In genomic region chr7:27150568-27151340, GRCh38 we compare ENCODE assay signal across 8 cellular contexts. TPM values are rescaled to one million over a fixed set of nuclear protein-coding genes. Genes with fewer than 3 reads are reported as not detected.
A peak's percentile ranks its signal among the peaks of the same experiment; 100 is the strongest.
DNase-seq lines count a peak whose midpoint lies in the region; ATAC-seq, FAIRE-seq and TF ChIP-seq lines count a peak whose summit lies in the region.

No MANE protein-coding gene starts in this region.

- ATAC-seq in GM18502 (IDR thresholded peaks at IDR 0.05; ENCODE audit: poor library complexity, unreplicated experiment), result peak; percentile 85
- peak; percentile 86 for ATAC-seq in HG02973 (IDR thresholded peaks at IDR 0.05; ENCODE audit: unreplicated experiment)
- peak; percentile 88 for ATAC-seq in stimulated activated effector memory CD8-positive, alpha-beta T cell treated with anti-CD3 and anti-CD28 coated beads, Interleukin-12 subunit alpha, Interleukin-12 subunit beta, amount 100 ng/mL, for 72 hours

- H3K27me3 ChIP-seq in ACC112 (ENCODE audit: insufficient read depth, low read length) (peaks cover 98% of the 10 kb centered on the region), H1 (replicated peaks in 1 of 4; ENCODE audit: control insufficient read depth in 3 of 4, extremely low read depth in 1 of 4, insufficient read depth in 3 of 4, low read length in 3 of 4) (peaks cover 97 to 100% (median 100%) of the 10 kb centered on the region in 4 experiments)

- H3K4me3 Mint-ChIP-seq in activated CD4-positive, alpha-beta T cell treated with anti-CD3 and anti-CD28 coated beads, Interleukin-2, amount 10 ng/mL, durations not matched to agents 24 days and 14 days, result peak overlapping the region; percentile 69
- peak overlapping the region; percentile 87 for H3K4me3 Mint-ChIP-seq in mesothelial cell of epicardium
- H3K4me3 Mint-ChIP-seq in stimulated activated effector memory CD8-positive, alpha-beta T cell treated with anti-CD3 and anti-CD28 coated beads, Interleukin-12 subunit alpha, Interleukin-12 subunit beta, amount 100 ng/mL, for 72 hours, result peak overlapping the region; percentile 77

- 0 out of 2 replicates have a peak overlapping the region, but pooled peaks have one; percentile 80 for H2BK12ac ChIP-seq in H1 (ENCODE audit: low read depth, low read length)

- H4K20me1 ChIP-seq in H1 (replicated peaks in 1 of 2; ENCODE audit: control insufficient read depth in 1 of 2, insufficient read depth in 2 of 2, low read length in 2 of 2), result peaks cover 32 to 50% of the 10 kb centered on the region in 2 experiments

- no peak for FAIRE-seq in H1 (lab: Jason Lieb, UNC)

- peak overlapping the region; percentile 14; the same call in 1 of the 2 replicates for H3K18ac ChIP-seq in H1 (ENCODE audit: extremely low read depth, low read length)

- H2BK120ac ChIP-seq in H1 (replicated peaks; ENCODE audit: low read depth, low read length), result no peak overlapping the region

- no peak overlapping the region for H2BK5ac ChIP-seq in H1 (ENCODE audit: low read depth, low read length)

- H3K56ac ChIP-seq in H1 (replicated peaks; ENCODE audit: insufficient read length, low read depth, low read length), result no peak overlapping the region

- intact Hi-C loops in activated CD4-positive, alpha-beta T cell treated with anti-CD3 and anti-CD28 coated beads, Interleukin-2, amount 10 ng/mL, durations not matched to agents 24 days and 14 days (cut with micrococcal nuclease), result loop anchor here (1.0 to 2.0 kb wide), 4 partner anchors 10 to 54 kb away; partner anchors contain the start of gene HOXA9

- H3K9me3 Mint-ChIP-seq in activated CD4-positive, alpha-beta T cell treated with anti-CD3 and anti-CD28 coated beads, Interleukin-2, amount 10 ng/mL, durations not matched to agents 24 days and 14 days, result no peaks in the 10 kb centered on the region
- H3K9me3 Mint-ChIP-seq in mesothelial cell of epicardium, result no peaks in the 10 kb centered on the region
- no peaks in the 10 kb centered on the region for H3K9me3 Mint-ChIP-seq in stimulated activated effector memory CD8-positive, alpha-beta T cell treated with anti-CD3 and anti-CD28 coated beads, Interleukin-12 subunit alpha, Interleukin-12 subunit beta, amount 100 ng/mL, for 72 hours

- H4K91ac ChIP-seq in H1 (replicated peaks; ENCODE audit: insufficient read length, low read length), result no peak overlapping the region

- no peak overlapping the region for H3K23ac ChIP-seq in H1 (ENCODE audit: insufficient read length)

- H3K23me2 ChIP-seq in H1 (ENCODE audit: low read depth, low read length), result peaks cover 2% of the 10 kb centered on the region; the same call in 1 of the 2 replicates

- H3K27ac ChIP-seq in ACC112 (ENCODE audit: low read depth, low read length) (no peak overlapping the region), H1 (ENCODE audit: low read depth, low read length) (no peak overlapping the region)

- H2BK20ac ChIP-seq in H1 (ENCODE audit: low read length), result no peak overlapping the region

- peak in 2 of 3 experiments; percentile 78 to 83; a peak in 3 of 4 replicates for TF ChIP-seq CTCF in H1 (IDR thresholded peaks at IDR 0.05; ENCODE audit: control extremely low read depth in 1 of 3, insufficient read depth in 1 of 3, low read depth in 1 of 3, low read length in 3 of 3)
- peak; percentile 88 for TF ChIP-seq CTCF in mesothelial cell of epicardium (IDR thresholded peaks at IDR 0.05; ENCODE audit: unreplicated experiment)

- H3K9ac ChIP-seq in H1 (replicated peaks in 1 of 4; ENCODE audit: extremely low read depth in 1 of 4, low read depth in 3 of 4, low read length in 3 of 4), result no peak overlapping the region

- peaks cover 0 to 1% of the 10 kb centered on the region in 2 experiments; a peak in 1 of 4 replicates for H3K9me3 ChIP-seq in H1 (ENCODE audit: insufficient read depth in 2 of 2, low read depth in 1 of 2, low read length in 1 of 2)

- CTCF ChIA-PET in H1 (lab: Charles Lee; ENCODE audit: partially characterized antibody), result interaction anchor here (0.6 to 12.5 kb wide), 20 partner anchors 8 to 871 kb away, joined by 3 to 123 read pairs (median 4); partner anchors contain the start of genes HOXA1 and HOXA9

- 5% methylated on average over 58 of the region's 58 CpGs; no CpG with 5 or more reads in 1 of the 2 experiments for WGBS in H1 (ENCODE audit: extremely low coverage in 1 of 2, insufficient coverage in 1 of 2, insufficient read length in 1 of 2, insufficient replicate concordance in 2 of 2, low coverage in 1 of 2, low lambda C conversion rate in 2 of 2, missing lambda C conversion rate in 1 of 2), 2 experiments

- H3K79me1 ChIP-seq in H1 (ENCODE audit: low read depth, low read length), result no peaks in the 10 kb centered on the region

- POLR2A ChIA-PET in H1 (lab: Charles Lee; ENCODE audit: partially characterized antibody), result no interaction called here

- H3K27ac Mint-ChIP-seq in activated CD4-positive, alpha-beta T cell treated with anti-CD3 and anti-CD28 coated beads, Interleukin-2, amount 10 ng/mL, durations not matched to agents 24 days and 14 days, result no peak overlapping the region
- H3K27ac Mint-ChIP-seq in mesothelial cell of epicardium, result peak overlapping the region; percentile 99
- H3K27ac Mint-ChIP-seq in stimulated activated effector memory CD8-positive, alpha-beta T cell treated with anti-CD3 and anti-CD28 coated beads, Interleukin-12 subunit alpha, Interleukin-12 subunit beta, amount 100 ng/mL, for 72 hours, result no peak overlapping the region

- H3K4me1 ChIP-seq in ACC112 (ENCODE audit: control insufficient read depth, insufficient read depth, low read length, unreplicated experiment), result no peaks in the 10 kb centered on the region
- H3K4me1 ChIP-seq in H1 (replicated peaks in 1 of 4; ENCODE audit: control insufficient read depth in 3 of 4, insufficient read depth in 4 of 4, low read length in 3 of 4), result peaks cover 0 to 6% (median 3%) of the 10 kb centered on the region in 4 experiments; a peak in 3 of 7 replicates

- peak; percentile 48 to 66 for TF ChIP-seq RAD21 in H1 (IDR thresholded peaks at IDR 0.05 in 1 of 2, conservative IDR thresholded peaks at IDR 0.05 in 1 of 2; ENCODE audit: low read depth in 2 of 2, low read length in 2 of 2)

- H2BK15ac ChIP-seq in H1 (ENCODE audit: low read length), result no peak overlapping the region

- peak overlapping the region; percentile 53 for H3K4me3 ChIP-seq in ACC112 (ENCODE audit: low read depth, low read length)
- H3K4me3 ChIP-seq in H1 (ENCODE audit: extremely low read depth in 1 of 4, insufficient read depth in 2 of 4, low read depth in 3 of 4, low read length in 4 of 4), result peak overlapping the region in 3 of 4 experiments; percentile 19 to 45 (median 29); a peak in 4 of 8 replicates

- no peak overlapping the region for H4K8ac ChIP-seq in H1 (ENCODE audit: extremely low read depth, insufficient read depth, low read length)

- H2AFZ ChIP-seq in ACC112 (ENCODE audit: low read length, unreplicated experiment) (no peak overlapping the region), H1 (ENCODE audit: low read length) (no peak overlapping the region)

- no peak for TF ChIP-seq POLR2A in H1 (IDR thresholded peaks at IDR 0.05; ENCODE audit: control extremely low read depth in 1 of 2, low read depth in 2 of 2, low read length in 2 of 2)

- H3K79me2 ChIP-seq in ACC112 (ENCODE audit: control insufficient read depth, insufficient read depth, low read length, unreplicated experiment), result no peaks in the 10 kb centered on the region
- H3K79me2 ChIP-seq in H1 (ENCODE audit: control insufficient read depth in 1 of 2, insufficient read depth in 2 of 2, low read length in 2 of 2), result no peaks in the 10 kb centered on the region

- TF ChIP-seq EP300 in H1 (IDR thresholded peaks at IDR 0.05; ENCODE audit: borderline replicate concordance in 1 of 2, low read depth in 2 of 2, low read length in 2 of 2), result no peak

- no peaks in the 10 kb centered on the region for H3K36me3 ChIP-seq in ACC112 (ENCODE audit: insufficient read depth, low read length)
- peaks cover 0 to 3% (median 0%) of the 10 kb centered on the region in 4 experiments; a peak in 1 of 8 replicates for H3K36me3 ChIP-seq in H1 (ENCODE audit: control insufficient read depth in 2 of 4, insufficient read depth in 4 of 4, low read length in 3 of 4)

- DNase-seq in NCI-H345 (lab: John Stamatoyannopoulos, UW), result peak; percentile 85
- peak; percentile 88 for DNase-seq in activated CD4-positive, alpha-beta T cell treated with anti-CD3 and anti-CD28 coated beads, Interleukin-2, amount 10 ng/mL, durations not matched to agents 24 days and 14 days
- peak in 1 of 2 experiments; percentile 86 for DNase-seq in H1 (ENCODE audit: low read depth in 1 of 2, low spot score in 2 of 2)
- peak in 1 of 2 experiments; percentile 87 for DNase-seq in mesothelial cell of epicardium (ENCODE audit: low spot score in 2 of 2, unreplicated experiment in 2 of 2)
- DNase-seq in stimulated activated effector memory CD8-positive, alpha-beta T cell treated with anti-CD3 and anti-CD28 coated beads, Interleukin-12 subunit alpha, Interleukin-12 subunit beta, amount 100 ng/mL, for 72 hours (ENCODE audit: low spot score in 2 of 2), result peak; percentile 57 to 79

- H3K4me2 ChIP-seq in H1 (ENCODE audit: insufficient read depth in 1 of 2, low read depth in 2 of 2, low read length in 2 of 2), result peak overlapping the region; percentile 10 to 58; a peak in 3 of 4 replicates

- H3K27me3 Mint-ChIP-seq in activated CD4-positive, alpha-beta T cell treated with anti-CD3 and anti-CD28 coated beads, Interleukin-2, amount 10 ng/mL, durations not matched to agents 24 days and 14 days, result peaks cover 85% of the 10 kb centered on the region
- H3K27me3 Mint-ChIP-seq in mesothelial cell of epicardium (ENCODE audit: low read depth), result peaks cover 42% of the 10 kb centered on the region

- H3K4me1 Mint-ChIP-seq in activated CD4-positive, alpha-beta T cell treated with anti-CD3 and anti-CD28 coated beads, Interleukin-2, amount 10 ng/mL, durations not matched to agents 24 days and 14 days, result peaks cover 15% of the 10 kb centered on the region
- peaks cover 77% of the 10 kb centered on the region for H3K4me1 Mint-ChIP-seq in mesothelial cell of epicardium
- H3K4me1 Mint-ChIP-seq in stimulated activated effector memory CD8-positive, alpha-beta T cell treated with anti-CD3 and anti-CD28 coated beads, Interleukin-12 subunit alpha, Interleukin-12 subunit beta, amount 100 ng/mL, for 72 hours, result peaks cover 44% of the 10 kb centered on the region

- H4K5ac ChIP-seq in H1 (ENCODE audit: insufficient read length, low read depth, low read length), result no peak overlapping the region

- H3K14ac ChIP-seq in H1 (ENCODE audit: insufficient read length), result no peak overlapping the region

- H2AK5ac ChIP-seq in H1 (ENCODE audit: low read depth, low read length), result no peak overlapping the region

- no peak overlapping the region for H3K4ac ChIP-seq in H1 (replicated peaks; ENCODE audit: insufficient read length, low read depth, low read length)

- peaks cover 5% of the 10 kb centered on the region for H3K36me3 Mint-ChIP-seq in activated CD4-positive, alpha-beta T cell treated with anti-CD3 and anti-CD28 coated beads, Interleukin-2, amount 10 ng/mL, durations not matched to agents 24 days and 14 days (ENCODE audit: low read depth)
- peaks cover 13% of the 10 kb centered on the region for H3K36me3 Mint-ChIP-seq in mesothelial cell of epicardium
- H3K36me3 Mint-ChIP-seq in stimulated activated effector memory CD8-positive, alpha-beta T cell treated with anti-CD3 and anti-CD28 coated beads, Interleukin-12 subunit alpha, Interleukin-12 subunit beta, amount 100 ng/mL, for 72 hours, result peaks cover 6% of the 10 kb centered on the region

RNA-seq across cellular contexts. Expression of gene HOXA3, which starts 1.6 kb away (rescaled TPM):
- not detected in 2 replicates for total RNA-seq in activated CD4-positive, alpha-beta T cell treated with anti-CD3 and anti-CD28 coated beads, Interleukin-2, amount 10 ng/mL, durations not matched to agents 24 days and 14 days
- not detected in 2 replicates for total RNA-seq in H1 (2021; fragmentation: NEBNext Ultra II Directional; extraction: Animal tissue kit (Norgen Biotek cat#: 25700))
- polyA plus RNA-seq in H1 (2011; rRNA removed), result not detected in 2 replicates
- polyA plus RNA-seq in H1 (2011; cell fraction: cytosol; rRNA removed), result not detected
- polyA plus RNA-seq in H1 (2011; cell fraction: nucleus; rRNA removed), result not detected
- not detected in 4 replicates for polyA plus RNA-seq in H1 (2012, experiment 1 of 2)
- polyA plus RNA-seq in H1 (2012, experiment 2 of 2), result not detected
- not detected for polyA plus RNA-seq in H1 (2013, experiment 1 of 2)
- not detected for polyA plus RNA-seq in H1 (2013, experiment 2 of 2)
- not detected in 2 replicates for polyA minus RNA-seq in H1 (2011; rRNA and poly(A)+ RNA removed)
- not detected for polyA minus RNA-seq in H1 (2011; cell fraction: cytosol; rRNA and poly(A)+ RNA removed)
- not detected for polyA minus RNA-seq in H1 (2011; cell fraction: nucleus; rRNA and poly(A)+ RNA removed)
- total RNA-seq in mesothelial cell of epicardium, result 197 to 209 TPM (median 201 TPM) in 3 replicates

RNA-seq across cellular contexts. Expression of gene HOXA6, which starts 3.2 kb away (rescaled TPM):
- total RNA-seq in activated CD4-positive, alpha-beta T cell treated with anti-CD3 and anti-CD28 coated beads, Interleukin-2, amount 10 ng/mL, durations not matched to agents 24 days and 14 days, result not detected in 2 replicates
- total RNA-seq in H1 (2021; fragmentation: NEBNext Ultra II Directional; extraction: Animal tissue kit (Norgen Biotek cat#: 25700)), result not detected in 2 replicates
- not detected in 2 replicates for polyA plus RNA-seq in H1 (2011; rRNA removed)
- polyA plus RNA-seq in H1 (2011; cell fraction: cytosol; rRNA removed), result not detected
- polyA plus RNA-seq in H1 (2011; cell fraction: nucleus; rRNA removed), result not detected
- not detected in 4 replicates for polyA plus RNA-seq in H1 (2012, experiment 1 of 2)
- not detected for polyA plus RNA-seq in H1 (2012, experiment 2 of 2)
- not detected for polyA plus RNA-seq in H1 (2013, experiment 1 of 2)
- polyA plus RNA-seq in H1 (2013, experiment 2 of 2), result not detected
- not detected in 2 replicates for polyA minus RNA-seq in H1 (2011; rRNA and poly(A)+ RNA removed)
- polyA minus RNA-seq in H1 (2011; cell fraction: cytosol; rRNA and poly(A)+ RNA removed), result not detected
- not detected for polyA minus RNA-seq in H1 (2011; cell fraction: nucleus; rRNA and poly(A)+ RNA removed)
- 43.7 to 45.6 TPM (median 44.4 TPM) in 3 replicates for total RNA-seq in mesothelial cell of epicardium

RNA-seq across cellular contexts. Expression of gene HOXA7, which starts 5.7 kb away (rescaled TPM):
- total RNA-seq in activated CD4-positive, alpha-beta T cell treated with anti-CD3 and anti-CD28 coated beads, Interleukin-2, amount 10 ng/mL, durations not matched to agents 24 days and 14 days, result not detected in 2 replicates
- not detected in 2 replicates for total RNA-seq in H1 (2021; fragmentation: NEBNext Ultra II Directional; extraction: Animal tissue kit (Norgen Biotek cat#: 25700))
- 0.03 TPM in 1 of 2 replicates, not detected in the other for polyA plus RNA-seq in H1 (2011; rRNA removed)
- not detected for polyA plus RNA-seq in H1 (2011; cell fraction: cytosol; rRNA removed)
- not detected for polyA plus RNA-seq in H1 (2011; cell fraction: nucleus; rRNA removed)
- polyA plus RNA-seq in H1 (2012, experiment 1 of 2), result not detected in 4 replicates
- polyA plus RNA-seq in H1 (2012, experiment 2 of 2), result not detected
- 0.02 TPM for polyA plus RNA-seq in H1 (2013, experiment 1 of 2)
- polyA plus RNA-seq in H1 (2013, experiment 2 of 2), result 0.02 TPM
- not detected in 2 replicates for polyA minus RNA-seq in H1 (2011; rRNA and poly(A)+ RNA removed)
- not detected for polyA minus RNA-seq in H1 (2011; cell fraction: cytosol; rRNA and poly(A)+ RNA removed)
- not detected for polyA minus RNA-seq in H1 (2011; cell fraction: nucleus; rRNA and poly(A)+ RNA removed)
- 17.4 to 18.9 TPM (median 17.9 TPM) in 3 replicates for total RNA-seq in mesothelial cell of epicardium

RNA-seq across cellular contexts. Expression of gene HOXA5, which starts 7.3 kb away (rescaled TPM):
- not detected in 2 replicates for total RNA-seq in activated CD4-positive, alpha-beta T cell treated with anti-CD3 and anti-CD28 coated beads, Interleukin-2, amount 10 ng/mL, durations not matched to agents 24 days and 14 days
- not detected in 2 replicates for total RNA-seq in H1 (2021; fragmentation: NEBNext Ultra II Directional; extraction: Animal tissue kit (Norgen Biotek cat#: 25700))
- polyA plus RNA-seq in H1 (2011; rRNA removed), result not detected in 2 replicates
- polyA plus RNA-seq in H1 (2011; cell fraction: cytosol; rRNA removed), result not detected
- not detected for polyA plus RNA-seq in H1 (2011; cell fraction: nucleus; rRNA removed)
- not detected in 4 replicates for polyA plus RNA-seq in H1 (2012, experiment 1 of 2)
- polyA plus RNA-seq in H1 (2012, experiment 2 of 2), result not detected
- not detected for polyA plus RNA-seq in H1 (2013, experiment 1 of 2)
- polyA plus RNA-seq in H1 (2013, experiment 2 of 2), result not detected
- not detected in 2 replicates for polyA minus RNA-seq in H1 (2011; rRNA and poly(A)+ RNA removed)
- polyA minus RNA-seq in H1 (2011; cell fraction: cytosol; rRNA and poly(A)+ RNA removed), result not detected
- polyA minus RNA-seq in H1 (2011; cell fraction: nucleus; rRNA and poly(A)+ RNA removed), result not detected
- total RNA-seq in mesothelial cell of epicardium, result 128 to 133 TPM (median 133 TPM) in 3 replicates

RNA-seq across cellular contexts. Expression of gene HOXA9, which starts 14.6 kb away (rescaled TPM):
- total RNA-seq in activated CD4-positive, alpha-beta T cell treated with anti-CD3 and anti-CD28 coated beads, Interleukin-2, amount 10 ng/mL, durations not matched to agents 24 days and 14 days, result not detected in 2 replicates
- not detected in 2 replicates for total RNA-seq in H1 (2021; fragmentation: NEBNext Ultra II Directional; extraction: Animal tissue kit (Norgen Biotek cat#: 25700))
- not detected in 2 replicates for polyA plus RNA-seq in H1 (2011; rRNA removed)
- polyA plus RNA-seq in H1 (2011; cell fraction: cytosol; rRNA removed), result not detected
- polyA plus RNA-seq in H1 (2011; cell fraction: nucleus; rRNA removed), result not detected
- polyA plus RNA-seq in H1 (2012, experiment 1 of 2), result not detected in 4 replicates
- polyA plus RNA-seq in H1 (2012, experiment 2 of 2), result not detected
- polyA plus RNA-seq in H1 (2013, experiment 1 of 2), result not detected
- not detected for polyA plus RNA-seq in H1 (2013, experiment 2 of 2)
- not detected in 2 replicates for polyA minus RNA-seq in H1 (2011; rRNA and poly(A)+ RNA removed)
- not detected for polyA minus RNA-seq in H1 (2011; cell fraction: cytosol; rRNA and poly(A)+ RNA removed)
- polyA minus RNA-seq in H1 (2011; cell fraction: nucleus; rRNA and poly(A)+ RNA removed), result not detected
- total RNA-seq in mesothelial cell of epicardium, result 10.8 to 14.5 TPM (median 13.2 TPM) in 3 replicates

Comparison
In these comparisons a context has a peak if more than half of its experiments do, and no peak if none do; other contexts are left out.
1. RNA of gene HOXA3, which starts 1.6 kb away (total RNA-seq): 197 to 209 TPM in mesothelial cell of epicardium; not detected in activated CD4-positive, alpha-beta T cell treated with anti-CD3 and anti-CD28 coated beads, Interleukin-2, amount 10 ng/mL, durations not matched to agents 24 days and 14 days and not detected in H1; every median in the first group is over 100 times any median in the second.
2. RNA of gene HOXA6, which starts 3.2 kb away (total RNA-seq): 43.7 to 45.6 TPM in mesothelial cell of epicardium; not detected in activated CD4-positive, alpha-beta T cell treated with anti-CD3 and anti-CD28 coated beads, Interleukin-2, amount 10 ng/mL, durations not matched to agents 24 days and 14 days and not detected in H1; every median in the first group is over 10 times any median in the second.
3. RNA of gene HOXA7, which starts 5.7 kb away (total RNA-seq): 17.4 to 18.9 TPM in mesothelial cell of epicardium; not detected in activated CD4-positive, alpha-beta T cell treated with anti-CD3 and anti-CD28 coated beads, Interleukin-2, amount 10 ng/mL, durations not matched to agents 24 days and 14 days and not detected in H1; every median in the first group is over 10 times any median in the second.
4. Peak in every context shown above with its lines, with median percentiles within 50 percentile points of each other: ATAC-seq and H3K4me3 Mint-ChIP-seq.